23 cellular contexts compared by ENCODE assay signal in genomic region chr12:68078737-68079136, GRCh38.
"Had no signal": no experiment of that assay in that cellular context is flagged by ENCODE, and none has a peak within 500 bp of the region (broad histone marks: within the 10 kb centered on the region; RNA-seq: fewer than 3 reads in every experiment).

No MANE protein-coding gene starts in this region.

- H3K27ac Mint-ChIP-seq: activated B cell treated with CpG ODN at 0.5 μM for 24 hours; activated naive CD4-positive, alpha-beta T cell treated with anti-CD3 and anti-CD28 coated beads, Interleukin-2, amount 50 U/mL, for 72 hours; T-helper 17 cell had no signal

- H3K4me1 ChIP-seq: SJCRH30 had no signal

- H3K27ac ChIP-seq: brain microvascular endothelial cell, cardiac muscle cell, SJCRH30 had no signal

- H3K4me3 Mint-ChIP-seq: activated B cell treated with CpG ODN at 0.5 μM for 24 hours, T-helper 17 cell had no signal

- H3K27me3 ChIP-seq: brain microvascular endothelial cell, cardiac muscle cell, SJCRH30 had no signal

- H3K36me3 ChIP-seq: brain microvascular endothelial cell, cardiac muscle cell, SJCRH30 had no signal

- ATAC-seq: activated naive CD4-positive, alpha-beta T cell treated with anti-CD3 and anti-CD28 coated beads, Interleukin-2, amount 50 U/mL, for 72 hours; Right ventricle myocardium inferior; T-helper 17 cell had no signal

- H3K4me3 ChIP-seq: cardiac muscle cell, SJCRH30 had no signal

- H3K9me3 ChIP-seq: SJCRH30, SK-N-SH had no signal

- DNase-seq: activated B cell treated with CpG ODN at 0.5 μM for 24 hours; activated CD4-positive, alpha-beta T cell treated with anti-CD3 and anti-CD28 coated beads for 1 hour; activated CD4-positive, alpha-beta T cell treated with anti-CD3 and anti-CD28 coated beads, Interleukin-2, amount 50 U/mL, for 4 hours; activated CD8-positive, alpha-beta memory T cell treated with anti-CD3 and anti-CD28 coated beads, Interleukin-2, amount 50 U/mL, for 4 hours; activated effector memory CD4-positive, alpha-beta T cell treated with anti-CD3 and anti-CD28 coated beads, Interleukin-2, amount 50 U/mL, for 16 hours; activated naive CD4-positive, alpha-beta T cell treated with Interleukin-2 at 50 U/mL for 16 hours; brain microvascular endothelial cell; cerebellar nuclear complex; NCI-H1105 treated with DMSO at 0.1 percent for 48 hours; NCI-H146; NCI-H1930; NCI-H2171; NCI-H2227 treated with DMSO at 0.1 percent for 48 hours; NCI-H446 treated with DMSO at 0.1 percent for 48 hours; NCI-H82; RPMI8226; SJCRH30; SK-N-SH; T-helper 17 cell; T1000 had no signal

- H3K27me3 Mint-ChIP-seq: activated B cell treated with CpG ODN at 0.5 μM for 24 hours had no signal
